Comparison of ENCODE assay signal across 22 cellular contexts in the genomic region with DNA sequence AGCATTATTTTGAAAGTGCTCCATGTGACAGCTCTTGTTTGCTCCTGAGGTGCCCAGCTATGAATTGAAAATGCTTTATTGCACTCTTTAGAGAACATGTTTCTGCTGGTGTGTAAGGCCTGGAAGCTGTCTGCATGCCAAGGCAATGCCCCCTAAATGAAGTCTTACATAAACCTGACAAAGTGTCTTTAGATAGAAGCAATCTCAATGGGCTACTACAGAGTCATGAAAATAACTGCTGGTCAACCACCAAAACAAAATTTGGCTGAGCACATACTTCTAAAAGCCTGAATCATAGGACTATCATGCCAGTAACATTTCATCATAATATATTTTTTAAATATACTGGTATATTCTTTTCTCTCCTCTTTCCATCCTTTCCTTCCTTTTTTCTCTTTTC.
DNase-seq lines count a peak whose midpoint lies in the region; ATAC-seq and TF ChIP-seq lines count a peak whose summit lies in the region.
"Had no signal": no experiment of that assay in that cellular context is flagged by ENCODE, and none has a peak within 500 bp of the region (broad histone marks: within the 10 kb centered on the region; RNA-seq: fewer than 3 reads in every experiment).

No MANE protein-coding gene starts in this region.

- no peak for TF ChIP-seq POLR2A in right lobe of liver (IDR thresholded peaks at IDR 0.05)

- no peaks in the 10 kb centered on the region for H3K27me3 ChIP-seq in PC-9 (ENCODE audit: insufficient read depth, low read depth)
- H3K27me3 ChIP-seq in right lobe of liver: no peaks in the 10 kb centered on the region
- no peaks in the 10 kb centered on the region for H3K27me3 ChIP-seq in osteoblast (ENCODE audit: insufficient read depth, low read length)
- H3K27me3 ChIP-seq: adrenal gland, spleen, tibial nerve had no signal

- no TSS peak for BruUV-seq in PC-9 (replicated peaks; lab: Mats Ljungman, UMichigan)

- intact Hi-C loops in PC-9 (cut with micrococcal nuclease; ENCODE audit: unreplicated experiment): loop anchor here (10.0 kb wide), 1 partner anchor 51 kb away; no protein-coding TSS in a partner anchor
- intact Hi-C loops in right lobe of liver (cut with DNase I): no loop called here

- H3K27ac ChIP-seq in PC-9 (peak overlapping the region; percentile 81), right lobe of liver (peak overlapping the region; percentile 48 to 74 (median 55)), osteoblast (ENCODE audit: low read depth, low read length) (no peak overlapping the region)
- H3K27ac ChIP-seq: adrenal gland, C4-2B, spleen, tibial nerve had no signal

- peak overlapping the region; percentile 65; the same call in 1 of the 2 replicates for H3K4me2 ChIP-seq in PC-9
- H3K4me2 ChIP-seq in osteoblast (ENCODE audit: insufficient read depth, low read length): no peak overlapping the region

- H3F3A ChIP-seq in PC-9 (ENCODE audit: insufficient read depth, low read depth): peaks cover 23% of the 10 kb centered on the region

- no peaks in the 10 kb centered on the region for H4K20me1 ChIP-seq in PC-9 (ENCODE audit: insufficient read depth)
- no peaks in the 10 kb centered on the region for H4K20me1 ChIP-seq in osteoblast (ENCODE audit: insufficient read depth, low read length)

- H2AFZ ChIP-seq in PC-9 (no peak overlapping the region), osteoblast (ENCODE audit: low read length) (no peak overlapping the region)

- H3K36me3 ChIP-seq in PC-9 (ENCODE audit: low read depth) (0 out of 2 replicates have a peak, but pooled peaks cover 5% of the 10 kb centered on the region), right lobe of liver (no peaks in the 10 kb centered on the region), osteoblast (ENCODE audit: insufficient read depth, low read length) (no peaks in the 10 kb centered on the region)
- H3K36me3 ChIP-seq: adrenal gland, spleen, tibial nerve had no signal

- TF ChIP-seq CTCF in AG09319 (IDR thresholded peaks at IDR 0.05; ENCODE audit: low read depth, low read length) (no peak), PC-9 (conservative IDR thresholded peaks at IDR 0.05) (no peak), right lobe of liver (IDR thresholded peaks at IDR 0.05) (no peak), osteoblast (IDR thresholded peaks at IDR 0.05; ENCODE audit: extremely low read depth, low read depth, low read length) (no peak)

- H3K4me3 ChIP-seq in PC-9 (no peak overlapping the region), right lobe of liver (no peak overlapping the region), osteoblast (ENCODE audit: insufficient read depth, low read length) (no peak overlapping the region)
- H3K4me3 ChIP-seq: adrenal gland, spleen, tibial nerve had no signal

- ATAC-seq in right lobe of liver: peak in 1 of 4 donors; percentile 9
- no peak for ATAC-seq in GM21526 (IDR thresholded peaks at IDR 0.05; ENCODE audit: low FRiP score, unreplicated experiment)
- ATAC-seq: activated CD8-positive, alpha-beta T cell treated with anti-CD3 and anti-CD28 coated beads for 36 hours; stimulated activated naive CD8-positive, alpha-beta T cell treated with anti-CD3 and anti-CD28 coated beads, Interleukin-15, Interleukin-2, amounts not matched to agents 100 U/mL and 50 U/mL, for 24 hours had no signal

- CTCF ChIA-PET in PC-9 (lab: Charles Lee): no interaction called here

- POLR2A ChIA-PET in PC-9 (lab: Charles Lee; ENCODE audit: unreplicated experiment): interaction anchor here (0.5 to 0.6 kb wide), 3 partner anchors 11 to 1842 kb away, joined by 3 to 5 read pairs (median 3); no protein-coding TSS in a partner anchor

- H3K4me1 ChIP-seq in PC-9 (replicated peaks; ENCODE audit: insufficient read depth): peaks cover 43% of the 10 kb centered on the region
- H3K4me1 ChIP-seq in right lobe of liver: peaks cover 0 to 14% (median 5%) of the 10 kb centered on the region in 4 donors
- H3K4me1 ChIP-seq in osteoblast (ENCODE audit: insufficient read depth, low read length): no peaks in the 10 kb centered on the region
- H3K4me1 ChIP-seq: adrenal gland, spleen, tibial nerve had no signal

- peak; percentile 44 for DNase-seq in AG09319 (ENCODE audit: extremely low read depth, low read depth)
- no peak for DNase-seq in PC-9
- peak; percentile 69 for DNase-seq in fibroblast of gingiva (ENCODE audit: low read depth)
- DNase-seq in right lobe of liver: no peak
- DNase-seq in osteoblast (ENCODE audit: insufficient read length, low spot score, missing footprints): no peak
- DNase-seq in effector CD4-positive, alpha-beta T cell: no peak
- DNase-seq in stimulated activated CD4-positive, alpha-beta T cell treated with anti-CD3 and anti-CD28 coated beads, Interleukin-4, amount 100 ng/mL, for 4 hours: no peak
- DNase-seq: activated CD4-positive, CD25-positive, alpha-beta regulatory T cell treated with anti-CD3 and anti-CD28 coated beads, Interleukin-2, amount 50 U/mL, for 72 hours; activated CD8-positive, alpha-beta T cell treated with anti-CD3 and anti-CD28 coated beads for 36 hours; adrenal gland; cortex of kidney; H7; IMR-90; naive B cell; NCI-H524; nucleus accumbens; spleen; stimulated activated CD4-positive, alpha-beta T cell treated with anti-CD3 and anti-CD28 coated beads, Interleukin-4, amount 100 ng/mL, for 24 hours; stimulated activated naive CD8-positive, alpha-beta T cell treated with anti-CD3 and anti-CD28 coated beads, Interleukin-15, Interleukin-2, amounts not matched to agents 100 U/mL and 50 U/mL, for 24 hours had no signal

- H3K9me2 ChIP-seq in PC-9 (ENCODE audit: insufficient read depth): no peaks in the 10 kb centered on the region

- H3K9me3 ChIP-seq in PC-9 (ENCODE audit: insufficient read depth, low read depth) (peaks cover 3% of the 10 kb centered on the region), right lobe of liver (no peaks in the 10 kb centered on the region), osteoblast (ENCODE audit: low read depth, low read length) (no peaks in the 10 kb centered on the region)
- H3K9me3 ChIP-seq: adrenal gland had no signal

- H3K79me2 ChIP-seq in PC-9 (ENCODE audit: low read depth): no peaks in the 10 kb centered on the region
- no peaks in the 10 kb centered on the region for H3K79me2 ChIP-seq in osteoblast (ENCODE audit: insufficient read depth, low read length)

Comparison
In these comparisons a context has a peak if more than half of its experiments do, and no peak if none do; other contexts are left out.
1. DNase-seq: peak in AG09319 (single experiment) and fibroblast of gingiva (single experiment); none in PC-9 (0 of 2), right lobe of liver (0 of 3), osteoblast (single experiment), effector CD4-positive, alpha-beta T cell (single experiment) and stimulated activated CD4-positive, alpha-beta T cell treated with anti-CD3 and anti-CD28 coated beads, Interleukin-4, amount 100 ng/mL, for 4 hours (0 of 2).